In the genomic region with DNA sequence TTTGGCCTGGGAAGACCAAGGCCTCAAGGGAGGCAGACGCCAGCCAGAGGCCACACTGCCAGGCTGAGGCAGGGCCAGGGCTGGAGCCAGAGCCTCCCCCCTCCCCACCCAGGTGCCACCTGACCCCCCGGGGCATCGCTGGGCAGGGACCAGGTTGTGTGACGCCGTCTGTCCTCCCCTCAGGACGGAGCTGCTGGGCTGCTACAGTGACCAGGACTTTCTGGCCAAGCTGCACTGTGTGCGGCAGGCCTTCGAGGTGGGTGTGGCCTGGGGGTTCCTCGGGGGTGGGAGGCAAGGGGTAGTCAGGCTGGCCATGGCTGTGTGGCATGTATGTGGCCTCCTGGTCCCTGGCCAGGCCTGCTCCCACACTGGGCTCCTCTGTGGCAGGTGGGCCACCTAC, we compare ENCODE assay signal across 18 cellular contexts. TPM values are rescaled to one million over a fixed set of nuclear protein-coding genes. Genes with fewer than 3 reads are reported as not detected.
A peak's percentile ranks its signal among the peaks of the same experiment; 100 is the strongest.
DNase-seq lines count a peak whose midpoint lies in the region; ATAC-seq, FAIRE-seq and TF ChIP-seq lines count a peak whose summit lies in the region.
"Had no signal": no experiment of that assay in that cellular context is flagged by ENCODE, and none has a peak within 500 bp of the region (broad histone marks: within the 10 kb centered on the region; RNA-seq: fewer than 3 reads in every experiment).

No MANE protein-coding gene starts in this region.

- H2AK5ac ChIP-seq in H1 (ENCODE audit: low read depth, low read length) (no peak overlapping the region), trophoblast cell (ENCODE audit: low read length) (no peak overlapping the region)

- H3K4ac ChIP-seq in H1 (replicated peaks; ENCODE audit: insufficient read length, low read depth, low read length) (no peak overlapping the region), trophoblast cell (ENCODE audit: low read depth, low read length) (no peak overlapping the region)

- no peak for FAIRE-seq in H1 (lab: Jason Lieb, UNC)
- FAIRE-seq: A549, GM12892, GM18507 had no signal

- H3K9me3 ChIP-seq in right cardiac atrium (ENCODE audit: control insufficient read depth, low read length): no peaks in the 10 kb centered on the region
- no peaks in the 10 kb centered on the region for H3K9me3 ChIP-seq in H1 (ENCODE audit: insufficient read depth in 2 of 2, low read depth in 1 of 2, low read length in 1 of 2)
- H3K9me3 ChIP-seq in trophoblast cell (ENCODE audit: insufficient read depth, low read depth, low read length): peaks cover 2% of the 10 kb centered on the region
- no peaks in the 10 kb centered on the region for H3K9me3 ChIP-seq in BE2C
- H3K9me3 ChIP-seq: A549, BLaER1 had no signal

- intact Hi-C loops in left cardiac atrium (cut with DNase I): no loop called here
- intact Hi-C loops in right cardiac atrium (cut with DNase I): no loop called here

- no peak overlapping the region for H4K12ac ChIP-seq in trophoblast cell (ENCODE audit: low read depth, low read length)

- no peak overlapping the region for H2BK20ac ChIP-seq in H1 (ENCODE audit: low read length)

- no peaks in the 10 kb centered on the region for H3K79me1 ChIP-seq in H1 (ENCODE audit: low read depth, low read length)
- no peaks in the 10 kb centered on the region for H3K79me1 ChIP-seq in trophoblast cell (ENCODE audit: low read length)

- no peak overlapping the region for H2BK15ac ChIP-seq in H1 (ENCODE audit: low read length)

- no peak for TF ChIP-seq EP300 in H1 (IDR thresholded peaks at IDR 0.05; ENCODE audit: borderline replicate concordance in 1 of 2, low read depth in 2 of 2, low read length in 2 of 2)

- H3K27me3 ChIP-seq in right cardiac atrium (ENCODE audit: control insufficient read depth, insufficient read depth): no peaks in the 10 kb centered on the region
- H3K27me3 ChIP-seq in H1 (replicated peaks in 1 of 4; ENCODE audit: control insufficient read depth in 3 of 4, extremely low read depth in 1 of 4, insufficient read depth in 3 of 4, low read length in 3 of 4): no peaks in the 10 kb centered on the region
- no peaks in the 10 kb centered on the region for H3K27me3 ChIP-seq in trophoblast cell (ENCODE audit: insufficient read depth, low read length)
- no peaks in the 10 kb centered on the region for H3K27me3 ChIP-seq in BE2C
- H3K27me3 ChIP-seq: BLaER1 had no signal

- DNase-seq in left cardiac atrium: peak; percentile 7
- DNase-seq in right cardiac atrium: no peak
- DNase-seq in H1 (ENCODE audit: low read depth in 1 of 2, low spot score in 2 of 2): no peak
- no peak for DNase-seq in trophoblast cell
- no peak for DNase-seq in BE2C
- DNase-seq: AML-193; CD4-positive, alpha-beta memory T cell; DMS153; DMS79; GDM1; GOT3; H9 had no signal

- POLR2A ChIA-PET in H1 (lab: Charles Lee; ENCODE audit: partially characterized antibody): no interaction called here

- no peak for TF ChIP-seq POLR2A in H1 (IDR thresholded peaks at IDR 0.05; ENCODE audit: control extremely low read depth in 1 of 2, low read depth in 2 of 2, low read length in 2 of 2)

- whole genome bisulfite sequencing in right cardiac atrium: 87% methylated on average over 9 of the region's 9 CpGs
- WGBS in H1 (ENCODE audit: extremely low coverage in 1 of 2, insufficient coverage in 1 of 2, insufficient read length in 1 of 2, insufficient replicate concordance in 2 of 2, low coverage in 1 of 2, low lambda C conversion rate in 2 of 2, missing lambda C conversion rate in 1 of 2), 2 experiments: 91% methylated on average over 9 of the region's 9 CpGs; no CpG with 5 or more reads in 1 of the 2 experiments
- WGBS in trophoblast cell (ENCODE audit: extremely low coverage, insufficient coverage, insufficient read length): no CpG with 5 or more reads among the region's 9 CpGs

- no peak overlapping the region for H4K91ac ChIP-seq in H1 (replicated peaks; ENCODE audit: insufficient read length, low read length)
- H4K91ac ChIP-seq in trophoblast cell (ENCODE audit: low read depth, low read length): no peak overlapping the region

- no peak overlapping the region for H3K9ac ChIP-seq in H1 (replicated peaks in 1 of 4; ENCODE audit: extremely low read depth in 1 of 4, low read depth in 3 of 4, low read length in 3 of 4)
- no peak overlapping the region for H3K9ac ChIP-seq in trophoblast cell (ENCODE audit: low read length)
- H3K9ac ChIP-seq: BLaER1 had no signal

- H3K4me2 ChIP-seq in H1 (ENCODE audit: insufficient read depth in 1 of 2, low read depth in 2 of 2, low read length in 2 of 2): no peak overlapping the region
- H3K4me2 ChIP-seq in trophoblast cell (ENCODE audit: low read length): no peak overlapping the region
- H3K4me2 ChIP-seq: A549, BLaER1 had no signal

- no peak overlapping the region for H4K5ac ChIP-seq in H1 (ENCODE audit: insufficient read length, low read depth, low read length)

- no peak overlapping the region for H3K23ac ChIP-seq in H1 (ENCODE audit: insufficient read length)
- H3K23ac ChIP-seq in trophoblast cell (ENCODE audit: low read length): no peak overlapping the region

- H3K27ac ChIP-seq in right cardiac atrium (ENCODE audit: low read length) (no peak overlapping the region), H1 (ENCODE audit: low read depth, low read length) (no peak overlapping the region), trophoblast cell (ENCODE audit: low read depth, low read length) (no peak overlapping the region)
- H3K27ac ChIP-seq: 22Rv1, A549, BLaER1 had no signal

- H3K56ac ChIP-seq in H1 (replicated peaks; ENCODE audit: insufficient read length, low read depth, low read length): no peak overlapping the region

- CTCF ChIA-PET in H1 (lab: Charles Lee; ENCODE audit: partially characterized antibody): interaction anchor here (0.9 kb wide), 1 partner anchor 11 kb away, joined by 3 read pairs; no protein-coding TSS in a partner anchor

- H4K20me1 ChIP-seq in H1 (replicated peaks in 1 of 2; ENCODE audit: control insufficient read depth in 1 of 2, insufficient read depth in 2 of 2, low read length in 2 of 2): peaks cover 1 to 2% of the 10 kb centered on the region in 2 experiments
- H4K20me1 ChIP-seq: BLaER1 had no signal

- TF ChIP-seq CTCF in H1 (IDR thresholded peaks at IDR 0.05; ENCODE audit: control extremely low read depth in 1 of 3, insufficient read depth in 1 of 3, low read depth in 1 of 3, low read length in 3 of 3) (no peak), BE2C (IDR thresholded peaks at IDR 0.05; ENCODE audit: low read depth, low read length) (no peak)

- H3K79me2 ChIP-seq in H1 (ENCODE audit: control insufficient read depth in 1 of 2, insufficient read depth in 2 of 2, low read length in 2 of 2): no peaks in the 10 kb centered on the region
- H3K79me2 ChIP-seq in trophoblast cell (ENCODE audit: control insufficient read depth, insufficient read depth, low read length, poor library complexity): no peaks in the 10 kb centered on the region

- ATAC-seq in left cardiac atrium: no peak
- no peak for ATAC-seq in right cardiac atrium
- no peak for ATAC-seq in HG03432 (IDR thresholded peaks at IDR 0.05; ENCODE audit: unreplicated experiment)
- ATAC-seq: A549 had no signal

- H4K8ac ChIP-seq in H1 (ENCODE audit: extremely low read depth, insufficient read depth, low read length): peak overlapping the region; percentile 36; the same call in 1 of the 2 replicates
- H4K8ac ChIP-seq in trophoblast cell (ENCODE audit: low read depth, low read length): no peak overlapping the region

- peaks cover 4 to 39% (median 20%) of the 10 kb centered on the region in 4 experiments; a peak in 7 of 8 replicates for H3K36me3 ChIP-seq in H1 (ENCODE audit: control insufficient read depth in 2 of 4, insufficient read depth in 4 of 4, low read length in 3 of 4)
- peaks cover 58 to 63% of the 10 kb centered on the region in 2 experiments for H3K36me3 ChIP-seq in trophoblast cell (ENCODE audit: control insufficient read depth in 1 of 2, insufficient read depth in 2 of 2, low read length in 2 of 2)
- peaks cover 9% of the 10 kb centered on the region for H3K36me3 ChIP-seq in BE2C

- H2BK120ac ChIP-seq in H1 (replicated peaks; ENCODE audit: low read depth, low read length) (no peak overlapping the region), trophoblast cell (ENCODE audit: insufficient read depth, low read length, poor library complexity) (no peak overlapping the region)

- H3K14ac ChIP-seq in H1 (ENCODE audit: insufficient read length) (no peak overlapping the region), trophoblast cell (ENCODE audit: low read length) (no peak overlapping the region)

- H2BK12ac ChIP-seq in H1 (ENCODE audit: low read depth, low read length) (no peak overlapping the region), trophoblast cell (ENCODE audit: low read length) (no peak overlapping the region)

- no peak overlapping the region for H3K18ac ChIP-seq in H1 (ENCODE audit: extremely low read depth, low read length)
- H3K18ac ChIP-seq in trophoblast cell (ENCODE audit: low read length): no peak overlapping the region

- H3K23me2 ChIP-seq in H1 (ENCODE audit: low read depth, low read length): no peaks in the 10 kb centered on the region

- H3K4me3 ChIP-seq in right cardiac atrium (ENCODE audit: low read length): no peak overlapping the region
- no peak overlapping the region for H3K4me3 ChIP-seq in H1 (ENCODE audit: extremely low read depth in 1 of 4, insufficient read depth in 2 of 4, low read depth in 3 of 4, low read length in 4 of 4)
- peak overlapping the region; percentile 1 for H3K4me3 ChIP-seq in trophoblast cell (ENCODE audit: low read depth, low read length)
- no peak overlapping the region for H3K4me3 ChIP-seq in BE2C (ENCODE audit: low read depth, low read length)
- H3K4me3 ChIP-seq: A549, BLaER1 had no signal

- H3K4me1 ChIP-seq in right cardiac atrium (ENCODE audit: control insufficient read depth, insufficient read depth, low read length): no peaks in the 10 kb centered on the region
- H3K4me1 ChIP-seq in H1 (replicated peaks in 1 of 4; ENCODE audit: control insufficient read depth in 3 of 4, insufficient read depth in 4 of 4, low read length in 3 of 4): no peaks in the 10 kb centered on the region
- H3K4me1 ChIP-seq in trophoblast cell (ENCODE audit: control insufficient read depth in 1 of 2, insufficient read depth in 2 of 2, low read length in 2 of 2): no peaks in the 10 kb centered on the region
- no peaks in the 10 kb centered on the region for H3K4me1 ChIP-seq in BE2C

- H2AFZ ChIP-seq in H1 (ENCODE audit: low read length): no peak overlapping the region
- no peak overlapping the region for H2AFZ ChIP-seq in trophoblast cell (ENCODE audit: insufficient read depth, low read length, poor library complexity)

- TF ChIP-seq RAD21 in H1 (IDR thresholded peaks at IDR 0.05 in 1 of 2, conservative IDR thresholded peaks at IDR 0.05 in 1 of 2; ENCODE audit: low read depth in 2 of 2, low read length in 2 of 2): no peak

- H2BK5ac ChIP-seq in H1 (ENCODE audit: low read depth, low read length) (no peak overlapping the region), trophoblast cell (ENCODE audit: low read depth, low read length, poor library complexity) (no peak overlapping the region)

RNA-seq across cellular contexts. Expression of a gene that starts 17.9 kb away (rescaled TPM):
- 1 to 10 TPM; 4.5 to 5.0 TPM for total RNA-seq in left cardiac atrium
- total RNA-seq in right cardiac atrium: 1 to 10 TPM; 6.3 to 7.3 (median 6.8) TPM
- 3.3 TPM for polyA plus RNA-seq in right cardiac atrium
- total RNA-seq in H1 (2021; fragmentation: NEBNext Ultra II Directional; extraction: Animal tissue kit (Norgen Biotek cat#: 25700)): 36.0 and 38.8 TPM in 2 replicates
- 45.3 and 56.0 TPM in 2 replicates for polyA plus RNA-seq in H1 (2011; rRNA removed)
- 43.8 TPM for polyA plus RNA-seq in H1 (2011; cell fraction: cytosol; rRNA removed)
- polyA plus RNA-seq in H1 (2011; cell fraction: nucleus; rRNA removed): 56.1 TPM
- polyA plus RNA-seq in H1 (2012, experiment 1 of 2): 20.0 to 27.5 TPM (median 25.5 TPM) in 4 replicates
- polyA plus RNA-seq in H1 (2012, experiment 2 of 2): 37.9 TPM
- polyA plus RNA-seq in H1 (2013, experiment 1 of 2): 52.3 TPM
- 56.7 TPM for polyA plus RNA-seq in H1 (2013, experiment 2 of 2)
- polyA minus RNA-seq in H1 (2011; rRNA and poly(A)+ RNA removed): 34.8 and 38.2 TPM in 2 replicates
- polyA minus RNA-seq in H1 (2011; cell fraction: cytosol; rRNA and poly(A)+ RNA removed): 15.0 TPM
- 17.3 TPM for polyA minus RNA-seq in H1 (2011; cell fraction: nucleus; rRNA and poly(A)+ RNA removed)
- polyA plus RNA-seq in trophoblast cell (2013): 25.6 and 29.1 TPM in 2 replicates
- polyA plus RNA-seq in BE2C (2012; ENCODE audit: insufficient read depth, insufficient read length, low read depth): 116 TPM

RNA-seq across cellular contexts. Expression of a gene that starts 26.6 kb away (rescaled TPM):
- total RNA-seq in left cardiac atrium (10 to 100 TPM; 31.8 to 36.3 TPM), right cardiac atrium (10 to 100 TPM; 30.3 to 40.7 (median 36.2) TPM)
- polyA plus RNA-seq in right cardiac atrium (35.8 TPM), H1 (2011; rRNA removed) (24.6 and 36.6 TPM in 2 replicates)
- total RNA-seq in H1 (2021; fragmentation: NEBNext Ultra II Directional; extraction: Animal tissue kit (Norgen Biotek cat#: 25700)): 30.9 and 39.0 TPM in 2 replicates
- 31.0 TPM for polyA plus RNA-seq in H1 (2011; cell fraction: cytosol; rRNA removed)
- 271 TPM for polyA plus RNA-seq in H1 (2011; cell fraction: nucleus; rRNA removed)
- 23.6 to 37.7 TPM (median 30.3 TPM) in 4 replicates for polyA plus RNA-seq in H1 (2012, experiment 1 of 2)
- 23.7 TPM for polyA plus RNA-seq in H1 (2012, experiment 2 of 2)
- polyA plus RNA-seq in H1 (2013, experiment 1 of 2): 18.7 TPM
- 16.5 TPM for polyA plus RNA-seq in H1 (2013, experiment 2 of 2)
- polyA minus RNA-seq in H1 (2011; rRNA and poly(A)+ RNA removed): 11.5 and 21.2 TPM in 2 replicates
- 8.1 TPM for polyA minus RNA-seq in H1 (2011; cell fraction: cytosol; rRNA and poly(A)+ RNA removed)
- polyA minus RNA-seq in H1 (2011; cell fraction: nucleus; rRNA and poly(A)+ RNA removed): 51.4 TPM
- polyA plus RNA-seq in trophoblast cell (2013): 11.5 and 11.6 TPM in 2 replicates
- polyA plus RNA-seq in BE2C (2012; ENCODE audit: insufficient read depth, insufficient read length, low read depth): 71.4 TPM

RNA-seq across cellular contexts. Expression of a gene that starts 34.9 kb away (rescaled TPM):
- total RNA-seq in left cardiac atrium: 10 to 100 TPM; 35.5 to 39.6 TPM
- total RNA-seq in right cardiac atrium: 10 to 100 TPM; 36.1 to 47.4 (median 40.2) TPM
- 45.1 TPM for polyA plus RNA-seq in right cardiac atrium
- 52.7 and 54.9 TPM in 2 replicates for total RNA-seq in H1 (2021; fragmentation: NEBNext Ultra II Directional; extraction: Animal tissue kit (Norgen Biotek cat#: 25700))
- polyA plus RNA-seq in H1 (2011; rRNA removed): 79.9 and 95.9 TPM in 2 replicates
- 70.3 TPM for polyA plus RNA-seq in H1 (2011; cell fraction: cytosol; rRNA removed)
- polyA plus RNA-seq in H1 (2011; cell fraction: nucleus; rRNA removed): 212 TPM
- 30.6 to 57.9 TPM (median 53.7 TPM) in 4 replicates for polyA plus RNA-seq in H1 (2012, experiment 1 of 2)
- 34.8 TPM for polyA plus RNA-seq in H1 (2012, experiment 2 of 2)
- polyA plus RNA-seq in H1 (2013, experiment 1 of 2): 32.9 TPM
- 31.8 TPM for polyA plus RNA-seq in H1 (2013, experiment 2 of 2)
- polyA minus RNA-seq in H1 (2011; rRNA and poly(A)+ RNA removed): 25.4 and 33.3 TPM in 2 replicates
- polyA minus RNA-seq in H1 (2011; cell fraction: cytosol; rRNA and poly(A)+ RNA removed): 31.9 TPM
- 44.1 TPM for polyA minus RNA-seq in H1 (2011; cell fraction: nucleus; rRNA and poly(A)+ RNA removed)
- 60.0 and 65.8 TPM in 2 replicates for polyA plus RNA-seq in trophoblast cell (2013)
- 114 TPM for polyA plus RNA-seq in BE2C (2012; ENCODE audit: insufficient read depth, insufficient read length, low read depth)

RNA-seq across cellular contexts. Expression of a gene that starts 47.5 kb away (rescaled TPM):
- 10 to 100 TPM; 58.4 to 61.1 TPM for total RNA-seq in left cardiac atrium
- total RNA-seq in right cardiac atrium: 10 to 100 TPM; 47.0 to 69.9 (median 56.8) TPM
- 63.3 TPM for polyA plus RNA-seq in right cardiac atrium
- 7.2 and 8.2 TPM in 2 replicates for total RNA-seq in H1 (2021; fragmentation: NEBNext Ultra II Directional; extraction: Animal tissue kit (Norgen Biotek cat#: 25700))
- 17.3 and 25.5 TPM in 2 replicates for polyA plus RNA-seq in H1 (2011; rRNA removed)
- 9.3 TPM for polyA plus RNA-seq in H1 (2011; cell fraction: cytosol; rRNA removed)
- polyA plus RNA-seq in H1 (2011; cell fraction: nucleus; rRNA removed): 18.3 TPM
- 6.8 to 14.2 TPM (median 11.5 TPM) in 4 replicates for polyA plus RNA-seq in H1 (2012, experiment 1 of 2)
- 10.0 TPM for polyA plus RNA-seq in H1 (2012, experiment 2 of 2)
- polyA plus RNA-seq in H1 (2013, experiment 1 of 2): 6.5 TPM
- 5.5 TPM for polyA plus RNA-seq in H1 (2013, experiment 2 of 2)
- 7.9 and 9.6 TPM in 2 replicates for polyA minus RNA-seq in H1 (2011; rRNA and poly(A)+ RNA removed)
- 7.9 TPM for polyA minus RNA-seq in H1 (2011; cell fraction: cytosol; rRNA and poly(A)+ RNA removed)
- polyA minus RNA-seq in H1 (2011; cell fraction: nucleus; rRNA and poly(A)+ RNA removed): 5.3 TPM
- 13.3 and 13.9 TPM in 2 replicates for polyA plus RNA-seq in trophoblast cell (2013)
- polyA plus RNA-seq in BE2C (2012; ENCODE audit: insufficient read depth, insufficient read length, low read depth): 15.2 TPM

RNA-seq across cellular contexts. Expression of a gene that starts 48.2 kb away (rescaled TPM):
- total RNA-seq in left cardiac atrium: 100 to 1,000 TPM; 113 to 131 TPM
- 100 to 1,000 TPM; 115 to 170 (median 144) TPM for total RNA-seq in right cardiac atrium
- 147 TPM for polyA plus RNA-seq in right cardiac atrium
- total RNA-seq in H1 (2021; fragmentation: NEBNext Ultra II Directional; extraction: Animal tissue kit (Norgen Biotek cat#: 25700)): 145 and 156 TPM in 2 replicates
- polyA plus RNA-seq in H1 (2011; rRNA removed): 114 and 158 TPM in 2 replicates
- polyA plus RNA-seq in H1 (2011; cell fraction: cytosol; rRNA removed): 152 TPM
- 155 TPM for polyA plus RNA-seq in H1 (2011; cell fraction: nucleus; rRNA removed)
- polyA plus RNA-seq in H1 (2012, experiment 1 of 2): 115 to 156 TPM (median 139 TPM) in 4 replicates
- polyA plus RNA-seq in H1 (2012, experiment 2 of 2): 167 TPM
- polyA plus RNA-seq in H1 (2013, experiment 1 of 2): 80.6 TPM
- 76.5 TPM for polyA plus RNA-seq in H1 (2013, experiment 2 of 2)
- 144 and 187 TPM in 2 replicates for polyA minus RNA-seq in H1 (2011; rRNA and poly(A)+ RNA removed)
- polyA minus RNA-seq in H1 (2011; cell fraction: cytosol; rRNA and poly(A)+ RNA removed): 83.3 TPM
- polyA minus RNA-seq in H1 (2011; cell fraction: nucleus; rRNA and poly(A)+ RNA removed): 60.0 TPM
- 62.5 and 63.2 TPM in 2 replicates for polyA plus RNA-seq in trophoblast cell (2013)
- polyA plus RNA-seq in BE2C (2012; ENCODE audit: insufficient read depth, insufficient read length, low read depth): 175 TPM
